In genomic region chr11:64925536-64926449, GRCh38 we compare ENCODE assay signal across 10 cellular contexts. TPM values are rescaled to one million over a fixed set of nuclear protein-coding genes. Genes with fewer than 3 reads are reported as not detected.
DNase-seq lines count a peak whose midpoint lies in the region; ATAC-seq and TF ChIP-seq lines count a peak whose summit lies in the region.
"Had no signal": no experiment of that assay in that cellular context is flagged by ENCODE, and none has a peak within 500 bp of the region (broad histone marks: within the 10 kb centered on the region; RNA-seq: fewer than 3 reads in every experiment).

No MANE protein-coding gene starts in this region.

- H3K36me3 ChIP-seq in right lobe of liver (peaks cover 0 to 8% (median 5%) of the 10 kb centered on the region in 4 donors), thyroid gland (peaks cover 11 to 30% of the 10 kb centered on the region in 2 donors)

- H3K27ac Mint-ChIP-seq in activated T-cell treated with anti-CD3 and anti-CD28 coated beads, Interleukin-2, amount 50 U/mL, for 24 hours: peak overlapping the region; percentile 52

- peaks cover 0 to 7% (median 2%) of the 10 kb centered on the region in 4 donors for H3K4me1 ChIP-seq in right lobe of liver
- peaks cover 9 to 18% of the 10 kb centered on the region in 2 donors for H3K4me1 ChIP-seq in thyroid gland

- no peak for TF ChIP-seq CTCF in astrocyte of the spinal cord (IDR thresholded peaks at IDR 0.05; ENCODE audit: low read depth, low read length)
- no peak for TF ChIP-seq CTCF in right lobe of liver (IDR thresholded peaks at IDR 0.05)
- no peak for TF ChIP-seq CTCF in thyroid gland (IDR thresholded peaks at IDR 0.05)

- H3K36me3 Mint-ChIP-seq in activated T-cell treated with anti-CD3 and anti-CD28 coated beads, Interleukin-2, amount 50 U/mL, for 24 hours (ENCODE audit: low read depth): peaks cover 12% of the 10 kb centered on the region

- H3K27me3 Mint-ChIP-seq in activated T-cell treated with anti-CD3 and anti-CD28 coated beads, Interleukin-2, amount 50 U/mL, for 24 hours: no peaks in the 10 kb centered on the region

- H3K27ac ChIP-seq in right lobe of liver (peak overlapping the region in 1 of 3 donors; percentile 94), thyroid gland (no peak overlapping the region)

- H3K9me3 ChIP-seq in right lobe of liver (no peaks in the 10 kb centered on the region), thyroid gland (no peaks in the 10 kb centered on the region)

- DNase-seq in activated T-cell treated with anti-CD3 and anti-CD28 coated beads, Interleukin-2, amount 50 U/mL, for 24 hours: no peak
- no peak for DNase-seq in activated T-cell treated with anti-CD3 and anti-CD28 coated beads, Interleukin-2, amount 50 U/mL, for 1 hour
- no peak for DNase-seq in astrocyte of the spinal cord (ENCODE audit: low read depth, low spot score)
- peak in 1 of 3 donors; percentile 52 for DNase-seq in right lobe of liver
- DNase-seq in thyroid gland: peak; percentile 25
- DNase-seq in effector CD8-positive, alpha-beta T cell (lab: John Stamatoyannopoulos, UW): no peak
- no peak for DNase-seq in pons (ENCODE audit: low spot score)
- DNase-seq in NCI-H526 treated with DMSO at 0.1 percent for 48 hours (lab: John Stamatoyannopoulos, UW): no peak
- DNase-seq: NCI-H345; stimulated activated CD4-positive, alpha-beta T cell treated with anti-CD3 and anti-CD28 coated beads, Interleukin-4, amount 100 ng/mL, for 24 hours had no signal

- H3K9me3 Mint-ChIP-seq in activated T-cell treated with anti-CD3 and anti-CD28 coated beads, Interleukin-2, amount 50 U/mL, for 24 hours: no peaks in the 10 kb centered on the region

- no peak for TF ChIP-seq POLR2A in right lobe of liver (IDR thresholded peaks at IDR 0.05)
- no peak for TF ChIP-seq POLR2A in thyroid gland (IDR thresholded peaks at IDR 0.05)

- H3K4me3 ChIP-seq in astrocyte of the spinal cord (ENCODE audit: low read depth, low read length) (peak overlapping the region; percentile 83), right lobe of liver (peak overlapping the region; percentile 79 to 97 (median 89)), thyroid gland (replicated peaks in 1 of 3) (peak overlapping the region in 1 of 3 donors; percentile 92)

- peak overlapping the region; percentile 87 for H3K4me3 Mint-ChIP-seq in activated T-cell treated with anti-CD3 and anti-CD28 coated beads, Interleukin-2, amount 50 U/mL, for 24 hours

- peaks cover 17% of the 10 kb centered on the region for H3K4me1 Mint-ChIP-seq in activated T-cell treated with anti-CD3 and anti-CD28 coated beads, Interleukin-2, amount 50 U/mL, for 24 hours (ENCODE audit: low read depth)

- ATAC-seq in right lobe of liver: no peak

- no CpG with 5 or more reads among the region's 24 CpGs for WGBS in right lobe of liver (ENCODE audit: insufficient coverage, low coverage, low lambda C conversion rate, missing lambda C conversion rate)
- 49 to 64% methylated on average over 4 to 19 of the region's 24 CpGs for WGBS in thyroid gland, 2 donors

- no peaks in the 10 kb centered on the region for H3K27me3 ChIP-seq in right lobe of liver
- no peaks in the 10 kb centered on the region for H3K27me3 ChIP-seq in thyroid gland

- intact Hi-C loops in right lobe of liver (cut with DNase I) (loop anchor here in 1 of 2 donors (10.0 kb wide), 1 partner anchor 59 kb away; no protein-coding TSS in a partner anchor), thyroid gland (cut with DNase I) (loop anchor here (5.0 kb wide), 1 partner anchor 692 kb away; the partner anchor contains the start of gene PCNX3)

- in situ Hi-C loops in astrocyte of the spinal cord (cut with HindIII; ENCODE audit: low sequenced_read_pairs): no loop called here

RNA-seq across cellular contexts. Expression of gene PPP2R5B, which starts 1.3 kb away (rescaled TPM):
- total RNA-seq in right lobe of liver (10 to 100 TPM in 1 of 6 experiments, 1 to 10 TPM in 5; 6.8 to 12.6 (median 8.9) TPM), thyroid gland (10 to 100 TPM; 14.8 to 30.1 (median 21.7) TPM)

RNA-seq across cellular contexts. Expression of gene ATG2A, which starts 8.8 kb away (rescaled TPM):
- total RNA-seq in right lobe of liver (10 to 100 TPM; 26.4 to 42.9 (median 32.2) TPM), thyroid gland (10 to 100 TPM; 19.5 to 43.1 (median 36.7) TPM)

RNA-seq across cellular contexts. Expression of gene GPHA2, which starts 9.9 kb away (rescaled TPM):
- total RNA-seq in right lobe of liver: under 1 TPM in 1 of 6 experiments, not detected in 5; 0.46 TPM
- total RNA-seq in thyroid gland: under 1 TPM in 1 of 4 donors, not detected in 3; 0.94 TPM

RNA-seq across cellular contexts. Expression of gene MAJIN, which starts 46.1 kb away (rescaled TPM):
- total RNA-seq in right lobe of liver: under 1 TPM in 2 of 6 experiments, not detected in 4; 0.33 to 0.86 TPM
- total RNA-seq in thyroid gland: under 1 TPM in 1 of 4 donors, not detected in 3; 0.27 TPM

RNA-seq across cellular contexts. Expression of gene EHD1, which starts 47.4 kb away (rescaled TPM):
- 10 to 100 TPM; 18.8 to 36.1 (median 26.3) TPM for total RNA-seq in right lobe of liver
- 10 to 100 TPM; 53.5 to 90.7 (median 67.4) TPM for total RNA-seq in thyroid gland

Comparison
In these comparisons a context has a peak if more than half of its experiments do, and no peak if none do; other contexts are left out.
1. DNase-seq: peak in thyroid gland (2 of 2); none in activated T-cell treated with anti-CD3 and anti-CD28 coated beads, Interleukin-2, amount 50 U/mL, for 24 hours (single experiment), activated T-cell treated with anti-CD3 and anti-CD28 coated beads, Interleukin-2, amount 50 U/mL, for 1 hour (single experiment), astrocyte of the spinal cord (single experiment), effector CD8-positive, alpha-beta T cell (single experiment), pons (single experiment) and NCI-H526 treated with DMSO at 0.1 percent for 48 hours (single experiment).